In genomic region chr12:103929051-103929908, GRCh38 we compare ENCODE assay signal across 1 cellular context.
A peak's percentile ranks its signal among the peaks of the same experiment; 100 is the strongest.
TF ChIP-seq lines count a peak whose summit lies in the region.

No MANE protein-coding gene starts in this region.

TF ChIP-seq in IMR-90, 13 proteins besides CTCF, POLR2A, EP300 and RAD21:
- no peak for TF ChIP-seq USF2 (IDR thresholded peaks at IDR 0.05; ENCODE audit: low read depth, low read length)
- peak; percentile 19; the same call in 1 of the 2 replicates for TF ChIP-seq MXI1 (IDR thresholded peaks at IDR 0.05; ENCODE audit: borderline replicate concordance, low read depth, low read length)
- peak; percentile 31; the same call in 1 of the 2 replicates for TF ChIP-seq MAZ (IDR thresholded peaks at IDR 0.05; ENCODE audit: borderline replicate concordance, low read depth, low read length)
TF ChIP-seq in IMR-90: peak in this region for 2.
